In the genomic region with DNA sequence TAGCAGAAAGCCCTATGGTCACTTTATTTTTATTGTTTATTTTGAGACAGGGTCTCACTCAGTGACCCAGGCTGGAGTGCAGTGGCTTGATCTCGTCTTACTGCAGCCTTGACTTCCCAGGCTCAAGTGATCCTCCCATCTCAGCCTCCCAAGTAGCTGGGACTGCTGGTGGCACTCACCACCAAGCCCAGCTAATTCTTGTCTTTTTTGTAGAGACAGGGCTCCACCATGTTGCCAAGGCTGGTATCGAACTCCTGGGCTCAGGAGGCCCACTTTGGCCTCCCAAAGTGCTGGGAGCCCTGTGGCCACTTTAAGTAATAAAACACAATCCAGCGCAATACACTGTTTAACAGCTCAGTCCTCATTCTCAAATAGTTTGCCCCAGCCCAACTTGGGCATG, we compare ENCODE assay signal across 16 cellular contexts.
A peak's percentile ranks its signal among the peaks of the same experiment; 100 is the strongest.
DNase-seq lines count a peak whose midpoint lies in the region; ATAC-seq, FAIRE-seq and TF ChIP-seq lines count a peak whose summit lies in the region.
"Had no signal": no experiment of that assay in that cellular context is flagged by ENCODE, and none has a peak within 500 bp of the region (broad histone marks: within the 10 kb centered on the region; RNA-seq: fewer than 3 reads in every experiment).

No MANE protein-coding gene starts in this region.

- DNase-seq in HepG2 (ENCODE audit: low spot score) (no peak), right lobe of liver (no peak), neural crest cell (ENCODE audit: low read depth, low spot score) (no peak), vagina (ENCODE audit: extremely low spot score in 2 of 2) (peak in 1 of 2 donors; percentile 80), HEK293T (ENCODE audit: extremely low spot score) (no peak), kidney tubule cell (ENCODE audit: low spot score) (no peak)
- DNase-seq: activated CD4-positive, alpha-beta memory T cell treated with anti-CD3 and anti-CD28 coated beads, Interleukin-2, amount 10 ng/mL, durations not matched to agents 7 days and 5 days; left cardiac atrium; stimulated activated CD4-positive, alpha-beta T cell treated with anti-CD3 and anti-CD28 coated beads, Interleukin-15, amount 100 ng/mL, for 24 hours; stimulated activated CD8-positive, alpha-beta memory T cell treated with anti-CD3 and anti-CD28 coated beads, Interleukin-4, amount 100 ng/mL, for 48 hours; T-helper 2 cell had no signal

- no peaks in the 10 kb centered on the region for H3K79me2 ChIP-seq in HepG2 (ENCODE audit: insufficient read depth, low read length)

- no peak for TF ChIP-seq RAD21 in HepG2 (CRISPR knock-in tag; IDR thresholded peaks at IDR 0.05)

- no TSS peak for BruUV-seq in HepG2 (replicated peaks; lab: Mats Ljungman, UMichigan)

- H3K27me3 Mint-ChIP-seq in brain (no peaks in the 10 kb centered on the region), neural crest cell (ENCODE audit: low read depth) (peaks cover 5% of the 10 kb centered on the region)

- H3K9me3 ChIP-seq in HepG2 (ENCODE audit: low read length) = no peaks in the 10 kb centered on the region
- no peaks in the 10 kb centered on the region for H3K9me3 ChIP-seq in right lobe of liver
- H3K9me3 ChIP-seq in vagina = no peaks in the 10 kb centered on the region

- no peak for FAIRE-seq in HepG2 (lab: Jason Lieb, UNC)
- FAIRE-seq: frontal cortex, G401.6, K562 had no signal

- H3K4me3 Mint-ChIP-seq in brain = peak overlapping the region in 2 of 5 experiments; percentile 36 to 58
- H3K4me3 Mint-ChIP-seq in neural crest cell = peak overlapping the region; percentile 73
- H3K4me3 Mint-ChIP-seq: activated CD4-positive, alpha-beta memory T cell treated with anti-CD3 and anti-CD28 coated beads, Interleukin-2, amount 10 ng/mL, durations not matched to agents 7 days and 5 days had no signal

- no peak overlapping the region for H3K9ac ChIP-seq in HepG2 (ENCODE audit: insufficient read depth, low read depth, low read length)

- CTCF ChIA-PET in HepG2 (lab: Yijun Ruan, JAX; ENCODE audit: low intra/inter-chr PET ratio, low total read pairs) = no interaction called here
- CTCF ChIA-PET in HEK293T (lab: Yijun Ruan, JAX) = no interaction called here

- H3K36me3 ChIP-seq in HepG2 (replicated peaks in 1 of 2; ENCODE audit: control insufficient read depth in 1 of 2, insufficient read depth in 2 of 2, low read length in 2 of 2) (no peaks in the 10 kb centered on the region), right lobe of liver (no peaks in the 10 kb centered on the region), vagina (no peaks in the 10 kb centered on the region)

- 84% methylated on average over 3 of the region's 3 CpGs for WGBS in HepG2 (ENCODE audit: low lambda C conversion rate)
- 100% methylated on average over 1 of the region's 3 CpGs for WGBS in right lobe of liver (ENCODE audit: insufficient coverage, low coverage, low lambda C conversion rate, missing lambda C conversion rate)

- no peaks in the 10 kb centered on the region for H4K20me1 ChIP-seq in HepG2 (ENCODE audit: insufficient read depth, low read length)

- H3K4me3 ChIP-seq in HepG2 (replicated peaks in 1 of 3; ENCODE audit: insufficient read depth in 1 of 3, low read depth in 2 of 3, low read length in 3 of 3) (no peak overlapping the region), right lobe of liver (no peak overlapping the region), vagina (no peak overlapping the region)
- H3K4me3 ChIP-seq: K562 had no signal

- peaks cover 38% of the 10 kb centered on the region for H3K4me1 ChIP-seq in HepG2 (ENCODE audit: insufficient read depth, low read length)
- peaks cover 0 to 11% (median 4%) of the 10 kb centered on the region in 4 donors for H3K4me1 ChIP-seq in right lobe of liver
- H3K4me1 ChIP-seq in vagina = peaks cover 26% of the 10 kb centered on the region

- H3K9me3 Mint-ChIP-seq in brain (peaks cover 0 to 4% (median 0%) of the 10 kb centered on the region in 5 experiments), neural crest cell (no peaks in the 10 kb centered on the region)
- H3K9me3 Mint-ChIP-seq: activated CD4-positive, alpha-beta memory T cell treated with anti-CD3 and anti-CD28 coated beads, Interleukin-2, amount 10 ng/mL, durations not matched to agents 7 days and 5 days had no signal

- H3K27me3 ChIP-seq in HepG2 (ENCODE audit: control insufficient read depth in 1 of 2, insufficient read depth in 2 of 2, low read length in 2 of 2) (no peaks in the 10 kb centered on the region; a peak in 1 of 5 replicates), right lobe of liver (no peaks in the 10 kb centered on the region), vagina (no peaks in the 10 kb centered on the region)

- TF ChIP-seq POLR2A in HepG2 (IDR thresholded peaks at IDR 0.05; ENCODE audit: insufficient read depth in 1 of 2, low read depth in 2 of 2, low read length in 2 of 2) = no peak
- no peak for TF ChIP-seq POLR2A in right lobe of liver (IDR thresholded peaks at IDR 0.05)
- TF ChIP-seq POLR2A in vagina (IDR thresholded peaks at IDR 0.05) = no peak

- ATAC-seq in HepG2 (no peak), right lobe of liver (no peak), GM19397 (IDR thresholded peaks at IDR 0.05; ENCODE audit: unreplicated experiment) (no peak)
- ATAC-seq: K562, left cardiac atrium had no signal

- TF ChIP-seq CTCF in HepG2 (CRISPR knock-in tag; IDR thresholded peaks at IDR 0.05) (0 out of 2 replicates have a peak, but pooled peaks have one; percentile 9), right lobe of liver (IDR thresholded peaks at IDR 0.05) (no peak), brain (conservative IDR thresholded peaks at IDR 0.05) (no peak), neural crest cell (conservative IDR thresholded peaks at IDR 0.05) (no peak), vagina (IDR thresholded peaks at IDR 0.05) (no peak)

- POLR2A ChIA-PET in HepG2 (lab: Yijun Ruan, JAX) (no interaction called here), HEK293T (lab: Yijun Ruan, JAX) (no interaction called here)

- H3K27ac ChIP-seq in HepG2 (ENCODE audit: extremely low read length, insufficient read depth, low read length) = no peak overlapping the region
- no peak overlapping the region for H3K27ac ChIP-seq in right lobe of liver
- H3K27ac ChIP-seq in vagina = peak overlapping the region; percentile 98

- intact Hi-C loops in HepG2 (cut with micrococcal nuclease; ENCODE audit: unreplicated experiment) (no loop called here), right lobe of liver (cut with DNase I) (no loop called here), vagina (cut with DNase I) (loop anchor here (5.0 kb wide), 1 partner anchor 47 kb away; no protein-coding TSS in a partner anchor)

- in situ Hi-C loops in HepG2 (cut with HindIII; ENCODE audit: extremely low pct_ligation_motif_present, low pct_unique_long_range_greater_than_20kb) = no loop called here

- H3K4me2 ChIP-seq in HepG2 (ENCODE audit: low read depth, low read length) = no peak overlapping the region

- H2AFZ ChIP-seq in HepG2 (ENCODE audit: low read length) = no peak overlapping the region

- H3K4me1 Mint-ChIP-seq in brain = peaks cover 22% of the 10 kb centered on the region
- peaks cover 10% of the 10 kb centered on the region for H3K4me1 Mint-ChIP-seq in neural crest cell
- H3K4me1 Mint-ChIP-seq: activated CD4-positive, alpha-beta memory T cell treated with anti-CD3 and anti-CD28 coated beads, Interleukin-2, amount 10 ng/mL, durations not matched to agents 7 days and 5 days had no signal

- H3K27ac Mint-ChIP-seq in brain (peak overlapping the region in 3 of 5 experiments; percentile 54 to 85 (median 56)), neural crest cell (ENCODE audit: unreplicated experiment) (no peak overlapping the region)
- H3K27ac Mint-ChIP-seq: activated CD4-positive, alpha-beta memory T cell treated with anti-CD3 and anti-CD28 coated beads, Interleukin-2, amount 10 ng/mL, durations not matched to agents 7 days and 5 days had no signal

- H3K36me3 Mint-ChIP-seq in brain (no peaks in the 10 kb centered on the region), neural crest cell (ENCODE audit: low read depth) (no peaks in the 10 kb centered on the region)

- no peak for TF ChIP-seq EP300 in HepG2 (IDR thresholded peaks at IDR 0.05; ENCODE audit: low read depth in 2 of 2, low read length in 2 of 2)
- no peak for TF ChIP-seq EP300 in HepG2 (CRISPR knock-in tag; IDR thresholded peaks at IDR 0.05; ENCODE audit: borderline replicate concordance)

TF ChIP-seq in HepG2, 621 proteins besides CTCF, POLR2A, EP300 and RAD21 (continues in another document):
- peak; percentile 19 for TF ChIP-seq STAG1 (CRISPR knock-in tag; IDR thresholded peaks at IDR 0.05)
- TF ChIP-seq, protein P1, sequence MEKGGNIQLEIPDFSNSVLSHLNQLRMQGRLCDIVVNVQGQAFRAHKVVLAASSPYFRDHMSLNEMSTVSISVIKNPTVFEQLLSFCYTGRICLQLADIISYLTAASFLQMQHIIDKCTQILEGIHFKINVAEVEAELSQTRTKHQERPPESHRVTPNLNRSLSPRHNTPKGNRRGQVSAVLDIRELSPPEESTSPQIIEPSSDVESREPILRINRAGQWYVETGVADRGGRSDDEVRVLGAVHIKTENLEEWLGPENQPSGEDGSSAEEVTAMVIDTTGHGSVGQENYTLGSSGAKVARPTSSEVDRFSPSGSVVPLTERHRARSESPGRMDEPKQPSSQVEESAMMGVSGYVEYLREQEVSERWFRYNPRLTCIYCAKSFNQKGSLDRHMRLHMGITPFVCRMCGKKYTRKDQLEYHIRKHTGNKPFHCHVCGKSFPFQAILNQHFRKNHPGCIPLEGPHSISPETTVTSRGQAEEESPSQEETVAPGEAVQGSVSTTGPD (CRISPR knock-in tag; IDR thresholded peaks at IDR 0.05) = no peak

TF ChIP-seq in HEK293T, 16 proteins besides CTCF, POLR2A, EP300 and RAD21:
- TF ChIP-seq SUZ12 (IDR thresholded peaks at IDR 0.05) = no peak
- TF ChIP-seq FOXK2 (IDR thresholded peaks at IDR 0.05) = no peak
- no peak for TF ChIP-seq SP1 (IDR thresholded peaks at IDR 0.05)
- TF ChIP-seq, protein P2, sequence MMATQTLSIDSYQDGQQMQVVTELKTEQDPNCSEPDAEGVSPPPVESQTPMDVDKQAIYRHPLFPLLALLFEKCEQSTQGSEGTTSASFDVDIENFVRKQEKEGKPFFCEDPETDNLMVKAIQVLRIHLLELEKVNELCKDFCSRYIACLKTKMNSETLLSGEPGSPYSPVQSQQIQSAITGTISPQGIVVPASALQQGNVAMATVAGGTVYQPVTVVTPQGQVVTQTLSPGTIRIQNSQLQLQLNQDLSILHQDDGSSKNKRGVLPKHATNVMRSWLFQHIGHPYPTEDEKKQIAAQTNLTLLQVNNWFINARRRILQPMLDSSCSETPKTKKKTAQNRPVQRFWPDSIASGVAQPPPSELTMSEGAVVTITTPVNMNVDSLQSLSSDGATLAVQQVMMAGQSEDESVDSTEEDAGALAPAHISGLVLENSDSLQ (IDR thresholded peaks at IDR 0.05) = no peak
- TF ChIP-seq ARNT (IDR thresholded peaks at IDR 0.05) = no peak
TF ChIP-seq in HEK293T: peak in this region for 0.
